ENCODE assay signal across 8 cellular contexts in the genomic region with DNA sequence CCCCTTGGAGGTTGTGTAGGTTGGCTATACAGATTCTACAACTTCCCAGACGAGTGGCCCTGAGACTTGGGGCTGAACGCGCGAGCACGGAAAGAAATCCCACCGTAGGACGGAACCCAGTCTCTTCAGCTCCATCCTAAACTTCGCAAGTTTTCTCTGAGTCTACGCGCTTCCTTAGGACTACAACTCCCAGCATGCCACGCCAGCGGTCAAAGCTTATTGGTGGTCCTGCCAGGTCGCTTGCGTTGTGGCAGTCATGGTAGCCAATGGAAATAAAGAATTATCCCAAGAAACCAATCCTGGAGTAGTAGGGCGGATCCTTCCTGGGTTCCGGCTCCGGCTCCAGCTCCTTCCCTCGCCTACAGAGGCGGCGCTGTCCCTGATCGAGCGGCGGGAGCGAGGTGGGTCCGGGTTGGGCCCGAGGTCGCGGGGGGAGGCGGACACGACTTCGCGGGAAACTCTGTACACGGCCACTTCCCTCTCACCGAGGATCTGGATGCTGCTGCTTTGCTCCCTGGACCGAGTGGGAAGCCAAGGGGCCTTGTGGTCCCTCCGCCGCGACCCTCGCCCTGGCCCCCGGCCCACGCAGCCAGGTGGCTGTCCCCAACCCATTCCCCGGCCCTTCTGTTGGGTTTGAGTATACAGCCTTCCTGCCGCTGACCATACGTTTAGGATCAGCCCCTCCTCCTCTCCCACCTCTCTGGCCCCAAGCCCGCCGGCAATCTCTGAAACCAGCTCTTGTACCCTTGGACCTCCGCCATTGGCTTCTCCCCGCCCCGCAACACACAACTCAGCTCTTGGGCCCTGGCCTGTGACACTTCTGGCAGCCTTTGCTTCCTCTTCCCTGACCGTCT. TPM values are rescaled to one million over a fixed set of nuclear protein-coding genes. Genes with fewer than 3 reads are reported as not detected.
DNase-seq lines count a peak whose midpoint lies in the region; ATAC-seq and TF ChIP-seq lines count a peak whose summit lies in the region.

A gene with protein sequence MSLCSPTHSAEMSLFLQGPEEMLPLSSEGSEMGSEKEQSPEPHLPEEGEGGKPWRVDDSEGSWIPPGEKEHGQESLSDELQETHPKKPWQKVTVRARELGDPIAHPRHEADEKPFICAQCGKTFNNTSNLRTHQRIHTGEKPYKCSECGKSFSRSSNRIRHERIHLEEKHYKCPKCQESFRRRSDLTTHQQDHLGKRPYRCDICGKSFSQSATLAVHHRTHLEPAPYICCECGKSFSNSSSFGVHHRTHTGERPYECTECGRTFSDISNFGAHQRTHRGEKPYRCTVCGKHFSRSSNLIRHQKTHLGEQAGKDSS (plus strand): TSS at position 357 of the 854 bp plus-strand sequence. CDS start 3,046 bp downstream, outside the sequence.

- peaks cover 7% of the 10 kb centered on the region for H3K79me2 ChIP-seq in trophoblast cell (ENCODE audit: control insufficient read depth, insufficient read depth, low read length, poor library complexity)

- peaks cover 3% of the 10 kb centered on the region for H3K9me3 ChIP-seq in trophoblast cell (ENCODE audit: insufficient read depth, low read depth, low read length)

- H3K27me3 ChIP-seq in trophoblast cell (ENCODE audit: insufficient read depth, low read length): no peaks in the 10 kb centered on the region

- peak within 1 kb of the TSS; percentile 31 for H2BK120ac ChIP-seq in trophoblast cell (ENCODE audit: insufficient read depth, low read length, poor library complexity)

- H3K4me2 ChIP-seq in trophoblast cell (ENCODE audit: low read length): peak within 1 kb of the TSS; percentile 82

- peaks cover 7 to 13% of the 10 kb centered on the region in 2 experiments for H3K36me3 ChIP-seq in trophoblast cell (ENCODE audit: control insufficient read depth in 1 of 2, insufficient read depth in 2 of 2, low read length in 2 of 2)

- peaks cover 4% of the 10 kb centered on the region for H3K9me3 Mint-ChIP-seq in activated naive CD8-positive, alpha-beta T cell treated with anti-CD3 and anti-CD28 coated beads, Interleukin-2, amount 50 U/mL, for 24 hours
- peaks cover 13% of the 10 kb centered on the region for H3K9me3 Mint-ChIP-seq in type B pancreatic cell

- peak within 1 kb of the TSS; percentile 94 for H4K8ac ChIP-seq in trophoblast cell (ENCODE audit: low read depth, low read length)

- peak within 1 kb of the TSS; percentile 84 for H3K14ac ChIP-seq in trophoblast cell (ENCODE audit: low read length)

- H2BK12ac ChIP-seq in trophoblast cell (ENCODE audit: low read length): no peak within 1 kb of the TSS

- H3K4me3 Mint-ChIP-seq in activated naive CD8-positive, alpha-beta T cell treated with anti-CD3 and anti-CD28 coated beads, Interleukin-2, amount 50 U/mL, for 24 hours: peak within 1 kb of the TSS; percentile 98
- H3K4me3 Mint-ChIP-seq in type B pancreatic cell: peak within 1 kb of the TSS; percentile 97

- peak within 1 kb of the TSS; percentile 12 for H2BK5ac ChIP-seq in trophoblast cell (ENCODE audit: low read depth, low read length, poor library complexity)

- no peak within 1 kb of the TSS for H3K27ac ChIP-seq in trophoblast cell (ENCODE audit: low read depth, low read length)

- H3K27ac Mint-ChIP-seq in activated naive CD8-positive, alpha-beta T cell treated with anti-CD3 and anti-CD28 coated beads, Interleukin-2, amount 50 U/mL, for 24 hours: peak within 1 kb of the TSS; percentile 91
- peak within 1 kb of the TSS; percentile 45 for H3K27ac Mint-ChIP-seq in type B pancreatic cell

- peak; percentile 92 for ATAC-seq in HG02678 (IDR thresholded peaks at IDR 0.05; ENCODE audit: unreplicated experiment)
- peak; percentile 95 for ATAC-seq in activated naive CD8-positive, alpha-beta T cell treated with anti-CD3 and anti-CD28 coated beads, Interleukin-2, amount 50 U/mL, for 24 hours

- peak within 1 kb of the TSS; percentile 77 for H3K4ac ChIP-seq in trophoblast cell (ENCODE audit: low read depth, low read length)

- H3K36me3 Mint-ChIP-seq in activated naive CD8-positive, alpha-beta T cell treated with anti-CD3 and anti-CD28 coated beads, Interleukin-2, amount 50 U/mL, for 24 hours (ENCODE audit: low read depth): peaks cover 39% of the 10 kb centered on the region
- peaks cover 30% of the 10 kb centered on the region for H3K36me3 Mint-ChIP-seq in type B pancreatic cell

- DNase-seq in NCI-H1105 treated with DMSO at 0.1 percent for 48 hours (lab: John Stamatoyannopoulos, UW) (peak; percentile 98), SW 1271 (lab: John Stamatoyannopoulos, UW) (peak; percentile 82 to 95), cardiac septum (ENCODE audit: low spot score) (peak; percentile 95), trophoblast cell (peak; percentile 94 to 98), type B pancreatic cell (ENCODE audit: extremely low spot score, unreplicated experiment) (peak; percentile 89)
- DNase-seq in activated naive CD8-positive, alpha-beta T cell treated with anti-CD3 and anti-CD28 coated beads, Interleukin-2, amount 50 U/mL, for 24 hours: peak; percentile 85

- intact Hi-C loops in cardiac septum (cut with DNase I): loop anchor here (2.0 kb wide), 2 partner anchors 30 to 80 kb away; partner anchors contain the start of genes C1orf50, ERMAP, P3H1 and SVBP

- H3K27me3 Mint-ChIP-seq in activated naive CD8-positive, alpha-beta T cell treated with anti-CD3 and anti-CD28 coated beads, Interleukin-2, amount 50 U/mL, for 24 hours: no peaks in the 10 kb centered on the region
- H3K27me3 Mint-ChIP-seq in type B pancreatic cell: no peaks in the 10 kb centered on the region

- peak within 1 kb of the TSS; percentile 67 for H4K91ac ChIP-seq in trophoblast cell (ENCODE audit: low read depth, low read length)

- peak within 1 kb of the TSS; percentile 35 for H2AK5ac ChIP-seq in trophoblast cell (ENCODE audit: low read length)

- H3K4me1 ChIP-seq in trophoblast cell (ENCODE audit: control insufficient read depth in 1 of 2, insufficient read depth in 2 of 2, low read length in 2 of 2): peaks cover 6 to 8% of the 10 kb centered on the region in 2 experiments

- H3K4me1 Mint-ChIP-seq in activated naive CD8-positive, alpha-beta T cell treated with anti-CD3 and anti-CD28 coated beads, Interleukin-2, amount 50 U/mL, for 24 hours: peaks cover 34% of the 10 kb centered on the region
- peaks cover 24% of the 10 kb centered on the region for H3K4me1 Mint-ChIP-seq in type B pancreatic cell (ENCODE audit: unreplicated experiment)

- peaks cover 5% of the 10 kb centered on the region for H3K79me1 ChIP-seq in trophoblast cell (ENCODE audit: low read length)

- peak within 1 kb of the TSS; percentile 82 for H3K9ac ChIP-seq in trophoblast cell (ENCODE audit: low read length)

- WGBS in trophoblast cell (ENCODE audit: extremely low coverage, insufficient coverage, insufficient read length): no CpG with 5 or more reads among the region's 50 CpGs

- H3K23ac ChIP-seq in trophoblast cell (ENCODE audit: low read length): no peak within 1 kb of the TSS

- H4K12ac ChIP-seq in trophoblast cell (ENCODE audit: low read depth, low read length): peak within 1 kb of the TSS; percentile 64

- peak within 1 kb of the TSS; percentile 65 for H3K18ac ChIP-seq in trophoblast cell (ENCODE audit: low read length)

- TF ChIP-seq CTCF in GM12873 (IDR thresholded peaks at IDR 0.05; ENCODE audit: insufficient read depth, low read depth, low read length, missing control alignments): peak; percentile 40
- TF ChIP-seq CTCF in type B pancreatic cell (conservative IDR thresholded peaks at IDR 0.05): peak; percentile 60

- H2AFZ ChIP-seq in trophoblast cell (ENCODE audit: insufficient read depth, low read length, poor library complexity): peak within 1 kb of the TSS; percentile 89

- H3K4me3 ChIP-seq in trophoblast cell (ENCODE audit: low read depth, low read length): peak within 1 kb of the TSS; percentile 88

RNA-seq across cellular contexts. Expression of the gene that starts here (rescaled TPM):
- total RNA-seq in cardiac septum: 6.5 TPM
- polyA plus RNA-seq in trophoblast cell (2013): 5.8 and 6.3 TPM in 2 replicates
- 11.2 and 18.0 TPM in 2 replicates for total RNA-seq in type B pancreatic cell (ENCODE audit: low replicate concordance)
